ENCODE assay signal across 32 cellular contexts in genomic region chr10:110560012-110560411, GRCh38. TPM values are rescaled to one million over a fixed set of nuclear protein-coding genes. Genes with fewer than 3 reads are reported as not detected.
DNase-seq lines count a peak whose midpoint lies in the region; ATAC-seq, FAIRE-seq and TF ChIP-seq lines count a peak whose summit lies in the region.
"Had no signal": no experiment of that assay in that cellular context is flagged by ENCODE, and none has a peak within 500 bp of the region (broad histone marks: within the 10 kb centered on the region; RNA-seq: fewer than 3 reads in every experiment).

No MANE protein-coding gene starts in this region.

- WGBS in HepG2 (ENCODE audit: low lambda C conversion rate), result 53% methylated on average over 8 of the region's 8 CpGs
- whole genome bisulfite sequencing in right lobe of liver (ENCODE audit: insufficient coverage, low coverage, low lambda C conversion rate, missing lambda C conversion rate), result 91% methylated on average over 5 of the region's 8 CpGs
- WGBS in K562 (ENCODE audit: insufficient coverage, low coverage, missing lambda C conversion rate), result 27% methylated on average over 3 of the region's 8 CpGs

- H2AFZ ChIP-seq in HepG2 (ENCODE audit: low read length) (no peak overlapping the region), K562 (ENCODE audit: low read depth, low read length) (no peak overlapping the region)

- BruUV-seq in HepG2 (replicated peaks; lab: Mats Ljungman, UMichigan), result no TSS peak
- BruUV-seq in K562 (replicated peaks; lab: Mats Ljungman, UMichigan), result no TSS peak

- H3K27me3 ChIP-seq in HepG2 (ENCODE audit: control insufficient read depth in 1 of 2, insufficient read depth in 2 of 2, low read length in 2 of 2) (peaks cover 2 to 12% of the 10 kb centered on the region in 2 experiments; a peak in 4 of 5 replicates), right lobe of liver (no peaks in the 10 kb centered on the region), K562 (ENCODE audit: control insufficient read depth in 2 of 2, insufficient read depth in 2 of 2, low read length in 2 of 2) (no peaks in the 10 kb centered on the region), BE2C (no peaks in the 10 kb centered on the region)
- H3K27me3 ChIP-seq: BLaER1; BLaER1 treated with 17β-estradiol and CSF1 and Interleukin-3, amounts not matched to agents 10 nM and 100 nM had no signal

- TF ChIP-seq CTCF in HepG2 (CRISPR knock-in tag; IDR thresholded peaks at IDR 0.05) (no peak), right lobe of liver (IDR thresholded peaks at IDR 0.05) (no peak), HEK293 (tag by site-specific recombination; IDR thresholded peaks at IDR 0.05) (no peak), K562 (IDR thresholded peaks at IDR 0.05 in 2 of 3, conservative IDR thresholded peaks at IDR 0.05 in 1 of 3; ENCODE audit: insufficient read depth in 2 of 3, low read depth in 1 of 3, low read length in 3 of 3) (no peak), BE2C (IDR thresholded peaks at IDR 0.05; ENCODE audit: low read depth, low read length) (no peak)

- H3K36me3 ChIP-seq in HepG2 (replicated peaks in 1 of 2; ENCODE audit: control insufficient read depth in 1 of 2, insufficient read depth in 2 of 2, low read length in 2 of 2), result no peaks in the 10 kb centered on the region
- no peaks in the 10 kb centered on the region for H3K36me3 ChIP-seq in right lobe of liver
- H3K36me3 ChIP-seq in HEK293 (ENCODE audit: control insufficient read depth in 2 of 2, insufficient read depth in 1 of 2, low read length in 2 of 2), result no peaks in the 10 kb centered on the region
- no peaks in the 10 kb centered on the region for H3K36me3 ChIP-seq in K562 (ENCODE audit: control insufficient read depth, insufficient read depth, low read length)
- no peaks in the 10 kb centered on the region for H3K36me3 ChIP-seq in BE2C
- H3K36me3 ChIP-seq: BLaER1; BLaER1 treated with 17β-estradiol and CSF1 and Interleukin-3, amounts not matched to agents 10 nM and 100 nM had no signal

- DNase-seq in HepG2 (ENCODE audit: low spot score) (no peak), right lobe of liver (no peak), K562 (ENCODE audit: extremely low read depth in 1 of 4, low spot score in 3 of 4) (no peak), BE2C (no peak), HuH-7.5 (ENCODE audit: low spot score) (no peak)
- DNase-seq: 8988T; ACHN; AML-193; C1 segment of cervical spinal cord; Caco-2; Calu3; CD4-positive, alpha-beta memory T cell; CD4-positive, alpha-beta T cell; CD4-positive, CD25-positive, alpha-beta regulatory T cell; CD8-positive, alpha-beta memory T cell; CD8-positive, alpha-beta T cell; COR-L47; DMS 273 treated with DMSO at 0.1 percent for 48 hours; DMS153; DMS53; DMS79; DMS79 treated with DMSO at 0.1 percent for 48 hours; DND-41; EL had no signal

- H3K9me3 ChIP-seq in HepG2 (ENCODE audit: low read length) (no peaks in the 10 kb centered on the region), right lobe of liver (no peaks in the 10 kb centered on the region), HEK293 (ENCODE audit: control insufficient read depth, insufficient read depth, low read depth, low read length) (no peaks in the 10 kb centered on the region), K562 (replicated peaks; ENCODE audit: control insufficient read depth, insufficient read depth, low read depth, low read length) (no peaks in the 10 kb centered on the region), BE2C (no peaks in the 10 kb centered on the region)
- H3K9me3 ChIP-seq: BLaER1, Caco-2 had no signal

- CTCF ChIA-PET in HepG2 (lab: Yijun Ruan, JAX; ENCODE audit: low intra/inter-chr PET ratio, low total read pairs) (no interaction called here), HEK293 (lab: Yijun Ruan, JAX) (interaction anchor here (0.5 to 2.9 kb wide), 7 partner anchors 9 to 1560 kb away, joined by 3 to 10 read pairs (median 3); no protein-coding TSS in a partner anchor), K562 (lab: Yijun Ruan, JAX; ENCODE audit: low intra/inter-chr PET ratio) (no interaction called here)

- H3K4me1 ChIP-seq in HepG2 (ENCODE audit: insufficient read depth, low read length), result no peaks in the 10 kb centered on the region
- H3K4me1 ChIP-seq in right lobe of liver, result no peaks in the 10 kb centered on the region
- no peaks in the 10 kb centered on the region for H3K4me1 ChIP-seq in HEK293 (ENCODE audit: control insufficient read depth, insufficient read depth, low read length)
- H3K4me1 ChIP-seq in K562 (replicated peaks in 1 of 2; ENCODE audit: control insufficient read depth in 2 of 2, insufficient read depth in 2 of 2, low read length in 2 of 2), result peaks cover 0 to 15% of the 10 kb centered on the region in 2 experiments; a peak in 3 of 5 replicates
- H3K4me1 ChIP-seq in BE2C, result peaks cover 11% of the 10 kb centered on the region
- H3K4me1 ChIP-seq: A549 had no signal

- H3K9ac ChIP-seq in HepG2 (ENCODE audit: insufficient read depth, low read depth, low read length), result no peak overlapping the region
- no peak overlapping the region for H3K9ac ChIP-seq in K562 (ENCODE audit: insufficient read depth in 1 of 2, low read depth in 2 of 2, low read length in 2 of 2)
- H3K9ac ChIP-seq: BLaER1; BLaER1 treated with 17β-estradiol and CSF1 and Interleukin-3, amounts not matched to agents 10 nM and 100 nM had no signal

- H3K4me2 ChIP-seq in HepG2 (ENCODE audit: low read depth, low read length), result no peak overlapping the region
- H3K4me2 ChIP-seq in K562 (ENCODE audit: insufficient read depth, low read length), result no peak overlapping the region
- H3K4me2 ChIP-seq: A549; BLaER1; BLaER1 treated with 17β-estradiol and CSF1 and Interleukin-3, amounts not matched to agents 10 nM and 100 nM had no signal

- H3K79me2 ChIP-seq in HepG2 (ENCODE audit: insufficient read depth, low read length) (no peaks in the 10 kb centered on the region), K562 (ENCODE audit: control insufficient read depth, insufficient read depth, low read length) (no peaks in the 10 kb centered on the region)

- H4K20me1 ChIP-seq in HepG2 (ENCODE audit: insufficient read depth, low read length) (no peaks in the 10 kb centered on the region), K562 (replicated peaks; ENCODE audit: control insufficient read depth, insufficient read depth, low read length) (no peaks in the 10 kb centered on the region)
- H4K20me1 ChIP-seq: BLaER1; BLaER1 treated with 17β-estradiol and CSF1 and Interleukin-3, amounts not matched to agents 10 nM and 100 nM had no signal

- H3K27ac ChIP-seq in HepG2 (ENCODE audit: extremely low read length, insufficient read depth, low read length), result no peak overlapping the region
- no peak overlapping the region for H3K27ac ChIP-seq in right lobe of liver
- H3K27ac ChIP-seq in HEK293 (ENCODE audit: extremely low read depth, low read depth, low read length), result no peak overlapping the region
- no peak overlapping the region for H3K27ac ChIP-seq in K562 (ENCODE audit: extremely low read depth, low read depth, low read length)
- H3K27ac ChIP-seq: 22Rv1; A549; BLaER1; BLaER1 treated with 17β-estradiol and CSF1 and Interleukin-3, amounts not matched to agents 10 nM and 100 nM; C4-2B had no signal

- FAIRE-seq in HepG2 (lab: Jason Lieb, UNC) (no peak), K562 (lab: Jason Lieb, UNC) (no peak)
- FAIRE-seq: A204.1, A549, D721Med had no signal

- TF ChIP-seq EP300 in HepG2 (IDR thresholded peaks at IDR 0.05; ENCODE audit: low read depth in 2 of 2, low read length in 2 of 2), result no peak
- no peak for TF ChIP-seq EP300 in HepG2 (CRISPR knock-in tag; IDR thresholded peaks at IDR 0.05; ENCODE audit: borderline replicate concordance)
- no peak for TF ChIP-seq EP300 in K562 (IDR thresholded peaks at IDR 0.05; ENCODE audit: low read length)

- POLR2A ChIA-PET in HepG2 (lab: Yijun Ruan, JAX) (no interaction called here), HEK293 (lab: Yijun Ruan, JAX) (no interaction called here), K562 (lab: Yijun Ruan, JAX) (no interaction called here)

- TF ChIP-seq RAD21 in HepG2 (CRISPR knock-in tag; IDR thresholded peaks at IDR 0.05) (no peak), K562 (CRISPR knock-in tag; conservative IDR thresholded peaks at IDR 0.05 in 1 of 2, IDR thresholded peaks at IDR 0.05 in 1 of 2) (no peak)

- H3K4me3 ChIP-seq in HepG2 (replicated peaks in 1 of 3; ENCODE audit: insufficient read depth in 1 of 3, low read depth in 2 of 3, low read length in 3 of 3) (no peak overlapping the region), right lobe of liver (no peak overlapping the region), HEK293 (ENCODE audit: low read depth, low read length) (no peak overlapping the region), K562 (no peak overlapping the region), BE2C (ENCODE audit: low read depth, low read length) (no peak overlapping the region)
- H3K4me3 ChIP-seq: A549; BLaER1; BLaER1 treated with 17β-estradiol and CSF1 and Interleukin-3, amounts not matched to agents 10 nM and 100 nM had no signal

- intact Hi-C loops in HepG2 (cut with micrococcal nuclease; ENCODE audit: unreplicated experiment) (no loop called here), right lobe of liver (cut with DNase I) (no loop called here), K562 (cut with micrococcal nuclease) (no loop called here)

- TF ChIP-seq POLR2A in HepG2 (IDR thresholded peaks at IDR 0.05; ENCODE audit: insufficient read depth in 1 of 2, low read depth in 2 of 2, low read length in 2 of 2) (no peak), right lobe of liver (IDR thresholded peaks at IDR 0.05) (no peak), K562 (conservative IDR thresholded peaks at IDR 0.05) (no peak)

- ATAC-seq in HepG2, result no peak
- no peak for ATAC-seq in right lobe of liver
- ATAC-seq in K562, result no peak
- ATAC-seq: A549; CD8-positive, alpha-beta T cell had no signal

- no peaks in the 10 kb centered on the region for H3K9me1 ChIP-seq in K562 (ENCODE audit: control insufficient read depth, insufficient read depth, low read length)

- in situ Hi-C loops in HepG2 (cut with HindIII; ENCODE audit: extremely low pct_ligation_motif_present, low pct_unique_long_range_greater_than_20kb), result no loop called here
- in situ Hi-C loops in K562 (cut with MboI), result no loop called here

RNA-seq across cellular contexts. Expression of gene SMC3, which starts 7.5 kb away (rescaled TPM):
- total RNA-seq in HepG2 (2016; rRNA removed; fragmentation: Illumina TruSeq; extraction: Trizol), result 48.0 and 85.7 TPM in 2 replicates
- 3.2 and 3.5 TPM in 2 replicates for total RNA-seq in HepG2 (2016; cell fraction: cytosol; rRNA removed; fragmentation: Illumina TruSeq; extraction: Trizol; ENCODE audit: low read depth)
- 46.4 and 83.6 TPM in 2 replicates for total RNA-seq in HepG2 (2016; cell fraction: insoluble cytoplasmic fraction; rRNA removed; fragmentation: Illumina TruSeq; extraction: Trizol)
- 7.5 and 8.5 TPM in 2 replicates for total RNA-seq in HepG2 (2016; cell fraction: membrane; rRNA removed; fragmentation: Illumina TruSeq; extraction: Trizol)
- 37.1 and 40.3 TPM in 2 replicates for total RNA-seq in HepG2 (2016; cell fraction: nucleus; rRNA removed; fragmentation: Illumina TruSeq; extraction: Trizol)
- polyA plus RNA-seq in HepG2 (2011; rRNA removed), result 7.6 and 11.7 TPM in 2 replicates
- 4.1 and 6.7 TPM in 2 replicates for polyA plus RNA-seq in HepG2 (2011; cell fraction: cytosol; rRNA removed)
- polyA plus RNA-seq in HepG2 (2011; cell fraction: nucleus; rRNA removed), result 5.1 and 6.5 TPM in 2 replicates
- polyA plus RNA-seq in HepG2 (2012), result 27.9 and 52.1 TPM in 2 replicates
- 0.59 and 0.88 TPM in 2 replicates for polyA plus RNA-seq in HepG2 (2016; cell fraction: cytosol; fragmentation: Illumina TruSeq; extraction: Trizol; ENCODE audit: low read depth)
- polyA plus RNA-seq in HepG2 (2016; cell fraction: insoluble cytoplasmic fraction; fragmentation: Illumina TruSeq; extraction: Trizol; ENCODE audit: low read depth), result 68.8 and 70.8 TPM in 2 replicates
- 1.4 and 1.9 TPM in 2 replicates for polyA plus RNA-seq in HepG2 (2016; cell fraction: membrane; fragmentation: Illumina TruSeq; extraction: Trizol; ENCODE audit: low read depth)
- polyA plus RNA-seq in HepG2 (2016; cell fraction: nucleus; fragmentation: Illumina TruSeq; extraction: Trizol; ENCODE audit: insufficient read depth, low read depth), result 43.2 and 43.3 TPM in 2 replicates
- 4.0 and 7.2 TPM in 2 replicates for polyA minus RNA-seq in HepG2 (2011; rRNA and poly(A)+ RNA removed; ENCODE audit: low replicate concordance)
- 14.2 and 14.6 TPM in 2 replicates for polyA minus RNA-seq in HepG2 (2011; cell fraction: cytosol; rRNA and poly(A)+ RNA removed)
- polyA minus RNA-seq in HepG2 (2011; cell fraction: nucleus; rRNA and poly(A)+ RNA removed), result 16.0 and 18.0 TPM in 2 replicates
- 10 to 100 TPM in 5 of 6 experiments, 1 to 10 TPM in 1; 9.9 to 14.0 (median 11.9) TPM for total RNA-seq in right lobe of liver
- total RNA-seq in K562 (2011; cell fraction: chromatin; rRNA removed; ENCODE audit: low replicate concordance), result 3.4 and 23.8 TPM in 2 replicates
- 2.0 and 2.6 TPM in 2 replicates for total RNA-seq in K562 (2011; cell fraction: nucleolus; rRNA removed)
- 6.0 and 6.1 TPM in 2 replicates for total RNA-seq in K562 (2011; cell fraction: nucleoplasm; rRNA removed)
- total RNA-seq in K562 (2014; rRNA removed), result 25.7 and 32.0 TPM in 2 replicates
- 60.9 and 72.4 TPM in 2 replicates for total RNA-seq in K562 (2014; rRNA removed; fragmentation: Illumina TruSeq; extraction: Trizol)
- total RNA-seq in K562 (2015; rRNA removed; fragmentation: Illumina TruSeq; extraction: Trizol), result 57.2 and 61.5 TPM in 2 replicates
- total RNA-seq in K562 (2021), result 35.1 and 42.0 TPM in 2 replicates
- polyA plus RNA-seq in K562 (2011; rRNA removed), result 16.2 and 21.4 TPM in 2 replicates
- 2.8 and 6.6 TPM in 2 replicates for polyA plus RNA-seq in K562 (2011; cell fraction: cytosol; rRNA removed)
- 5.5 and 7.9 TPM in 2 replicates for polyA plus RNA-seq in K562 (2011; cell fraction: nucleus; rRNA removed)
- 31.6 and 34.7 TPM in 2 replicates for polyA plus RNA-seq in K562 (2012)
- 52.7 and 62.6 TPM in 2 replicates for polyA plus RNA-seq in K562 (2014; fragmentation: Illumina TruSeq; extraction: Trizol)
- polyA plus RNA-seq in K562 (2014; fragmentation: Nextera tagmentation; extraction: Ambion mirVana), result 10 to 100 TPM; 21.3 to 24.5 TPM
- 31.6 and 39.3 TPM in 2 replicates for polyA plus RNA-seq in K562 (2014; rRNA removed)
- 25.1 and 30.5 TPM in 2 replicates for polyA minus RNA-seq in K562 (2011; rRNA and poly(A)+ RNA removed)
- polyA minus RNA-seq in K562 (2011; cell fraction: cytosol; rRNA and poly(A)+ RNA removed), result 13.5 and 14.9 TPM in 2 replicates
- 4.4 and 10.4 TPM in 2 replicates for polyA minus RNA-seq in K562 (2011; cell fraction: nucleus; rRNA and poly(A)+ RNA removed)
- 42.9 TPM for polyA plus RNA-seq in BE2C (2012; ENCODE audit: insufficient read depth, insufficient read length, low read depth)

Comparison
In these comparisons a context has a peak if more than half of its experiments do, and no peak if none do; other contexts are left out.
1. Of the 241 proteins assayed by ChIP-seq in both HepG2 and K562: peak only in HepG2: none; only in K562: none; in both: ZNF121; in neither: 240.